Comparison of ENCODE assay signal across 1 cellular context in genomic region chr7:6198687-6199595, GRCh38.
TF ChIP-seq lines count a peak whose summit lies in the region.

No MANE protein-coding gene starts in this region.

TF ChIP-seq in H1, 55 proteins besides CTCF, POLR2A, EP300 and RAD21 (continued from another document):
- TF ChIP-seq TAF7 (optimal IDR thresholded peaks at IDR 0.05; ENCODE audit: borderline replicate concordance, low read depth, low read length), result no peak
- 0 out of 2 replicates have a peak, but pooled peaks have one; percentile 27 for TF ChIP-seq ATF2 (IDR thresholded peaks at IDR 0.05; ENCODE audit: low read length)
- no peak for TF ChIP-seq SAP30 (IDR thresholded peaks at IDR 0.05; ENCODE audit: insufficient read depth, insufficient replicate concordance, low read length)
- no peak for TF ChIP-seq CHD7 (IDR thresholded peaks at IDR 0.05; ENCODE audit: insufficient replicate concordance, low read length)
- no peak for TF ChIP-seq KDM5A (IDR thresholded peaks at IDR 0.05; ENCODE audit: low read length)
- peak; percentile 36; the same call in 1 of the 2 replicates for TF ChIP-seq TAF1 (IDR thresholded peaks at IDR 0.05; ENCODE audit: low read depth, low read length)
